11 cellular contexts compared by ENCODE assay signal in the genomic region with DNA sequence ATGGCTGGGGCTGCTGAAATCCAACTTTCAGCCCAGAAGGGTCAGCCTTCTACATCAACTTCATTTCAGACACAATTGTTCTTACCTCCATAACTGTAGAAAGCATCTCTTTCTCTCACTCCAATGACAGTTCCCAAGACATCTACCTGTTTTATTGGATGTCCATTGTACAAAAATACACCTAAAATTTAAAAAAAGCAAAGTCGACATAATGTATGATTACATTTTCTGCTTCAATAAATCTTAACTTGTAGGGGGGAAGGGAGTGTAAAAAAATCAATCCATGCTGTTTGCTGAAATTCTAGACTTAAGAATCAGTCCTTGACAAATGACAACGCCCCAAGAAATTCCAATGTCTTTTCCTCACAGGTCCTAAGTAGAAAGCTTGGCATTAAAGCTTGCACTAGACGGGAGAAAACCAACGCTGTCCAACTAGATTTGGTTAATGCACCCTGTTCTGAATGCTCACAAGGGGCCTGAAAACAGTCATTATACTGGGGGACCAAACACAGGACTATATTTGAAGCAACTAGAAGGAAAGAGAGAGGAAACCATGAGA. TPM values are rescaled to one million over a fixed set of nuclear protein-coding genes. Genes with fewer than 3 reads are reported as not detected.
DNase-seq lines count a peak whose midpoint lies in the region; ATAC-seq and TF ChIP-seq lines count a peak whose summit lies in the region.
"Had no signal": no experiment of that assay in that cellular context is flagged by ENCODE, and none has a peak within 500 bp of the region (broad histone marks: within the 10 kb centered on the region; RNA-seq: fewer than 3 reads in every experiment).

No MANE protein-coding gene starts in this region.

- peak overlapping the region; percentile 99 for H3K27ac Mint-ChIP-seq in activated naive CD4-positive, alpha-beta T cell treated with anti-CD3 and anti-CD28 coated beads, Interleukin-2, amount 50 U/mL, for 24 hours

- H3K9me3 ChIP-seq in adipocyte (ENCODE audit: control insufficient read depth, low read length) = no peaks in the 10 kb centered on the region
- H3K9me3 ChIP-seq in upper lobe of right lung = no peaks in the 10 kb centered on the region

- H3K4me1 Mint-ChIP-seq in activated naive CD4-positive, alpha-beta T cell treated with anti-CD3 and anti-CD28 coated beads, Interleukin-2, amount 50 U/mL, for 24 hours = peaks cover 75% of the 10 kb centered on the region

- peak; percentile 6 for ATAC-seq in upper lobe of right lung

- intact Hi-C loops in upper lobe of right lung (cut with DNase I) = no loop called here

- H3K27ac ChIP-seq in upper lobe of right lung (peak overlapping the region; percentile 86), substantia nigra (ENCODE audit: low read depth, low read length, poor library complexity, severe bottlenecking) (no peak overlapping the region)

- peaks cover 8% of the 10 kb centered on the region for H3K9me3 Mint-ChIP-seq in activated naive CD4-positive, alpha-beta T cell treated with anti-CD3 and anti-CD28 coated beads, Interleukin-2, amount 50 U/mL, for 24 hours

- peak overlapping the region; percentile 74 for H3K4me3 Mint-ChIP-seq in activated naive CD4-positive, alpha-beta T cell treated with anti-CD3 and anti-CD28 coated beads, Interleukin-2, amount 50 U/mL, for 24 hours

- H3K27me3 Mint-ChIP-seq in activated naive CD4-positive, alpha-beta T cell treated with anti-CD3 and anti-CD28 coated beads, Interleukin-2, amount 50 U/mL, for 24 hours = no peaks in the 10 kb centered on the region

- H3K4me3 ChIP-seq in adipocyte (ENCODE audit: low read length) = no peak overlapping the region
- no peak overlapping the region for H3K4me3 ChIP-seq in upper lobe of right lung

- H3K36me3 ChIP-seq in adipocyte (ENCODE audit: control insufficient read depth, insufficient read depth, low read length, severe bottlenecking) (no peaks in the 10 kb centered on the region), upper lobe of right lung (no peaks in the 10 kb centered on the region)

- no peak for TF ChIP-seq CTCF in upper lobe of right lung (IDR thresholded peaks at IDR 0.05)

- DNase-seq in activated naive CD4-positive, alpha-beta T cell treated with anti-CD3 and anti-CD28 coated beads, Interleukin-2, amount 50 U/mL, for 16 hours = no peak
- DNase-seq in adipocyte (ENCODE audit: low read depth) (no peak), myocyte (ENCODE audit: low read depth) (peak; percentile 28), upper lobe of right lung (no peak), inferior parietal cortex (ENCODE audit: extremely low spot score) (no peak), substantia nigra (lab: John Stamatoyannopoulos, UW) (no peak), mesenteric fat pad (ENCODE audit: low spot score) (no peak)
- DNase-seq: islet precursor cell, Karpas-422, NCI-H446 had no signal

- peaks cover 12% of the 10 kb centered on the region for H3K36me3 Mint-ChIP-seq in activated naive CD4-positive, alpha-beta T cell treated with anti-CD3 and anti-CD28 coated beads, Interleukin-2, amount 50 U/mL, for 24 hours

- H3K9ac ChIP-seq in adipocyte (ENCODE audit: low read length) = peak overlapping the region; percentile 28

- H3K4me1 ChIP-seq in adipocyte (ENCODE audit: control insufficient read depth, insufficient read depth, low read length) (peaks cover 39% of the 10 kb centered on the region), upper lobe of right lung (peaks cover 45% of the 10 kb centered on the region)

- H3K27me3 ChIP-seq in adipocyte (replicated peaks; ENCODE audit: control insufficient read depth, insufficient read depth, low read length) = no peaks in the 10 kb centered on the region
- no peaks in the 10 kb centered on the region for H3K27me3 ChIP-seq in upper lobe of right lung

RNA-seq across cellular contexts. Expression of a gene that starts 7.5 kb away (rescaled TPM):
- total RNA-seq in myocyte = 51.2 and 77.2 TPM in 2 replicates
- polyA plus RNA-seq in myocyte (2012) = 32.0 TPM
- total RNA-seq in upper lobe of right lung = 42.3 TPM
- total RNA-seq in mesenteric fat pad = 18.9 TPM

RNA-seq across cellular contexts. Expression of a gene that starts 55.1 kb away (rescaled TPM):
- total RNA-seq in myocyte = 38.8 and 48.5 TPM in 2 replicates
- 158 TPM for polyA plus RNA-seq in myocyte (2012)
- 35.2 TPM for total RNA-seq in upper lobe of right lung
- total RNA-seq in mesenteric fat pad = 51.3 TPM

RNA-seq across cellular contexts. Expression of a gene that starts 56.4 kb away (rescaled TPM):
- total RNA-seq in myocyte (54.4 and 57.7 TPM in 2 replicates), upper lobe of right lung (46.7 TPM), mesenteric fat pad (41.9 TPM)
- 8.3 TPM for polyA plus RNA-seq in myocyte (2012)
